ENCODE assay signal across 11 cellular contexts in genomic region chr7:80106498-80107113, GRCh38. TPM values are rescaled to one million over a fixed set of nuclear protein-coding genes. Genes with fewer than 3 reads are reported as not detected.
A peak's percentile ranks its signal among the peaks of the same experiment; 100 is the strongest.
DNase-seq lines count a peak whose midpoint lies in the region; ATAC-seq and TF ChIP-seq lines count a peak whose summit lies in the region.
"Had no signal": no experiment of that assay in that cellular context is flagged by ENCODE, and none has a peak within 500 bp of the region (broad histone marks: within the 10 kb centered on the region; RNA-seq: fewer than 3 reads in every experiment).

No MANE protein-coding gene starts in this region.

- dilution Hi-C loops in mammary epithelial cell (cut with HindIII; ENCODE audit: low sequenced_read_pairs): no loop called here

- WGBS in mammary epithelial cell (ENCODE audit: low coverage, missing lambda C conversion rate): 80% methylated on average over 2 of the region's 2 CpGs

- no peak overlapping the region for H2AFZ ChIP-seq in mammary epithelial cell (ENCODE audit: low read depth, low read length)

- H3K27me3 Mint-ChIP-seq in T-helper 1 cell treated with Interleukin-12 subunit alpha and Interleukin-12 subunit beta and Interleukin-4 antibody, amounts not matched to agents 30 μg/mL and 1 μg/mL, for 36 hours (ENCODE audit: low read depth): no peaks in the 10 kb centered on the region
- H3K27me3 Mint-ChIP-seq in nephron progenitor cell (ENCODE audit: low read depth, poor library complexity): no peaks in the 10 kb centered on the region

- no peaks in the 10 kb centered on the region for H3K9me3 Mint-ChIP-seq in T-helper 1 cell treated with Interleukin-12 subunit alpha and Interleukin-12 subunit beta and Interleukin-4 antibody, amounts not matched to agents 30 μg/mL and 1 μg/mL, for 36 hours
- H3K9me3 Mint-ChIP-seq in nephron progenitor cell: peaks cover 6% of the 10 kb centered on the region

- peak overlapping the region; percentile 54 for H3K4me3 Mint-ChIP-seq in T-helper 1 cell treated with Interleukin-12 subunit alpha and Interleukin-12 subunit beta and Interleukin-4 antibody, amounts not matched to agents 30 μg/mL and 1 μg/mL, for 36 hours
- H3K4me3 Mint-ChIP-seq in nephron progenitor cell: no peak overlapping the region

- TF ChIP-seq CTCF in nephron progenitor cell (IDR thresholded peaks at IDR 0.05) (no peak), mammary epithelial cell (conservative IDR thresholded peaks at IDR 0.05 in 1 of 2, IDR thresholded peaks at IDR 0.05 in 1 of 2; ENCODE audit: extremely low read depth in 1 of 2, insufficient read depth in 1 of 2, low read depth in 1 of 2, low read length in 2 of 2) (no peak)

- no peak for DNase-seq in nephron progenitor cell
- DNase-seq in T1000 (lab: John Stamatoyannopoulos, UW): no peak
- no peak for DNase-seq in mammary epithelial cell
- DNase-seq in NCI-H128 (lab: John Stamatoyannopoulos, UW; ENCODE audit: unreplicated experiment): no peak
- DNase-seq: activated naive CD4-positive, alpha-beta T cell treated with Interleukin-2 at 50 U/mL for 16 hours; glutamatergic neuron; NCI-H2029; RPMI8226 had no signal

- no peaks in the 10 kb centered on the region for H3K9me3 ChIP-seq in mammary epithelial cell (replicated peaks; ENCODE audit: insufficient read depth, low read length)

- H4K20me1 ChIP-seq in mammary epithelial cell (ENCODE audit: insufficient read depth, low read length): no peaks in the 10 kb centered on the region

- peak overlapping the region; percentile 75 for H3K27ac Mint-ChIP-seq in T-helper 1 cell treated with Interleukin-12 subunit alpha and Interleukin-12 subunit beta and Interleukin-4 antibody, amounts not matched to agents 30 μg/mL and 1 μg/mL, for 36 hours
- peak overlapping the region; percentile 64 for H3K27ac Mint-ChIP-seq in nephron progenitor cell

- H3K4me2 ChIP-seq in mammary epithelial cell (ENCODE audit: insufficient read depth, low read depth, low read length): no peak overlapping the region

- H3K36me3 ChIP-seq in mammary epithelial cell (ENCODE audit: insufficient read depth, low read length): no peaks in the 10 kb centered on the region

- in situ Hi-C loops in mammary epithelial cell (cut with MboI; ENCODE audit: low sequenced_read_pairs in 2 of 2): no loop called here

- BruUV-seq in mammary epithelial cell (replicated peaks; lab: Mats Ljungman, UMichigan): no TSS peak

- H3K27ac ChIP-seq in mammary epithelial cell (ENCODE audit: insufficient read depth, low read depth, low read length): no peak overlapping the region

- H3K4me3 ChIP-seq in mammary epithelial cell (replicated peaks in 1 of 3; ENCODE audit: insufficient read depth in 1 of 3, low read depth in 2 of 3, low read length in 3 of 3): no peak overlapping the region

- peak; percentile 77 for ATAC-seq in GM18907 (IDR thresholded peaks at IDR 0.05; ENCODE audit: unreplicated experiment)
- ATAC-seq in HG02938 (IDR thresholded peaks at IDR 0.05; ENCODE audit: unreplicated experiment): peak; percentile 67

- peaks cover 16% of the 10 kb centered on the region for H3K4me1 Mint-ChIP-seq in T-helper 1 cell treated with Interleukin-12 subunit alpha and Interleukin-12 subunit beta and Interleukin-4 antibody, amounts not matched to agents 30 μg/mL and 1 μg/mL, for 36 hours (ENCODE audit: low read depth)
- peaks cover 15% of the 10 kb centered on the region for H3K4me1 Mint-ChIP-seq in nephron progenitor cell

- CTCF ChIA-PET in mammary epithelial cell (lab: Charles Lee; ENCODE audit: low non-redundant PET): no interaction called here

- no peak overlapping the region for H3K9ac ChIP-seq in mammary epithelial cell (ENCODE audit: insufficient read depth, low read length)

- no peaks in the 10 kb centered on the region for H3K36me3 Mint-ChIP-seq in T-helper 1 cell treated with Interleukin-12 subunit alpha and Interleukin-12 subunit beta and Interleukin-4 antibody, amounts not matched to agents 30 μg/mL and 1 μg/mL, for 36 hours (ENCODE audit: low read depth)
- H3K36me3 Mint-ChIP-seq in nephron progenitor cell (ENCODE audit: low read depth): no peaks in the 10 kb centered on the region

- H3K79me2 ChIP-seq in mammary epithelial cell (ENCODE audit: insufficient read depth, low read length): no peaks in the 10 kb centered on the region

- H3K27me3 ChIP-seq in mammary epithelial cell (ENCODE audit: insufficient read depth, low read length): no peaks in the 10 kb centered on the region

- intact Hi-C loops in mammary epithelial cell (cut with micrococcal nuclease): no loop called here

- H3K4me1 ChIP-seq in mammary epithelial cell (ENCODE audit: insufficient read depth, low read length): no peaks in the 10 kb centered on the region

RNA-seq across cellular contexts. Expression of gene GNAI1, which starts 28.0 kb away (rescaled TPM):
- 10 to 100 TPM; 39.6 to 39.8 TPM for total RNA-seq in mammary epithelial cell
- 26.8 TPM for polyA plus RNA-seq in mammary epithelial cell
- polyA minus RNA-seq in mammary epithelial cell: 17.4 TPM
